ENCODE assay signal across 21 cellular contexts in genomic region chr15:82970696-82971095, GRCh38. TPM values are rescaled to one million over a fixed set of nuclear protein-coding genes. Genes with fewer than 3 reads are reported as not detected.
DNase-seq lines count a peak whose midpoint lies in the region; ATAC-seq and TF ChIP-seq lines count a peak whose summit lies in the region.
"Had no signal": no experiment of that assay in that cellular context is flagged by ENCODE, and none has a peak within 500 bp of the region (broad histone marks: within the 10 kb centered on the region; RNA-seq: fewer than 3 reads in every experiment).

No MANE protein-coding gene starts in this region.

- no peak for TF ChIP-seq CTCF in right lobe of liver (IDR thresholded peaks at IDR 0.05)

- no peaks in the 10 kb centered on the region for H3K9me3 Mint-ChIP-seq in activated CD4-positive, alpha-beta T cell treated with anti-CD3 and anti-CD28 coated beads for 36 hours (ENCODE audit: low read depth)
- H3K9me3 Mint-ChIP-seq: CD4-positive, CD25-positive, alpha-beta regulatory T cell had no signal

- no peak overlapping the region for H3K27ac Mint-ChIP-seq in activated CD4-positive, alpha-beta T cell treated with anti-CD3 and anti-CD28 coated beads for 36 hours
- H3K27ac Mint-ChIP-seq: CD4-positive, CD25-positive, alpha-beta regulatory T cell had no signal

- DNase-seq in Right ventricle myocardium superior (no peak), cardiac septum (ENCODE audit: low spot score) (no peak), amniotic epithelial cell (ENCODE audit: low read depth) (peak; percentile 15), right lobe of liver (peak in 2 of 3 donors; percentile 63 to 80), C1 segment of cervical spinal cord (lab: John Stamatoyannopoulos, UW) (no peak)
- no peak for DNase-seq in stimulated activated naive CD4-positive, alpha-beta T cell (lab: John Stamatoyannopoulos, UW)
- DNase-seq in activated CD4-positive, alpha-beta T cell treated with anti-CD3 and anti-CD28 coated beads for 36 hours: no peak
- DNase-seq: CD4-positive, CD25-positive, alpha-beta regulatory T cell; DMS153; Karpas-422; NCI-H1092 treated with DMSO at 0.1 percent for 48 hours; NCI-H1436; NCI-H187 treated with DMSO at 0.1 percent for 48 hours; NCI-H446; NCI-H524 treated with DMSO at 0.1 percent for 48 hours; NCI-H774; PC-3; SHP77 had no signal

- intact Hi-C loops in Right ventricle myocardium superior (cut with DNase I): no loop called here
- intact Hi-C loops in cardiac septum (cut with DNase I): no loop called here
- intact Hi-C loops in right lobe of liver (cut with DNase I): loop anchor here in 1 of 2 donors (10.0 kb wide), 1 partner anchor 126 kb away; no protein-coding TSS in a partner anchor
- intact Hi-C loops in activated CD4-positive, alpha-beta T cell treated with anti-CD3 and anti-CD28 coated beads for 36 hours (cut with DNase I, micrococcal nuclease): no loop called here

- peak overlapping the region in 1 of 3 donors; percentile 40 for H3K9ac ChIP-seq in skeletal muscle tissue (ENCODE audit: low read depth in 1 of 3, low read length in 3 of 3)

- CTCF ChIA-PET in activated CD4-positive, alpha-beta T cell treated with anti-CD3 and anti-CD28 coated beads for 36 hours (lab: Charles Lee): interaction anchor here (0.9 to 1.4 kb wide), 2 partner anchors 18 to 40 kb away, joined by 4 read pairs; no protein-coding TSS in a partner anchor

- H3K9me3 ChIP-seq in right lobe of liver (no peaks in the 10 kb centered on the region), skeletal muscle tissue (ENCODE audit: control insufficient read depth in 3 of 3, low read length in 3 of 3) (no peaks in the 10 kb centered on the region)

- H3K27me3 Mint-ChIP-seq in activated CD4-positive, alpha-beta T cell treated with anti-CD3 and anti-CD28 coated beads for 36 hours: no peaks in the 10 kb centered on the region
- H3K27me3 Mint-ChIP-seq: CD4-positive, CD25-positive, alpha-beta regulatory T cell had no signal

- no peaks in the 10 kb centered on the region for H3K36me3 Mint-ChIP-seq in activated CD4-positive, alpha-beta T cell treated with anti-CD3 and anti-CD28 coated beads for 36 hours (ENCODE audit: low read depth)
- H3K36me3 Mint-ChIP-seq: CD4-positive, CD25-positive, alpha-beta regulatory T cell had no signal

- H3K4me3 ChIP-seq in right lobe of liver (no peak overlapping the region), skeletal muscle tissue (ENCODE audit: low read length in 3 of 3) (peak overlapping the region in 1 of 3 donors; percentile 6)

- peak overlapping the region in 2 of 3 donors; percentile 57 to 74 for H3K27ac ChIP-seq in right lobe of liver
- H3K27ac ChIP-seq in skeletal muscle tissue (ENCODE audit: low read depth, low read length): peak overlapping the region; percentile 88
- H3K27ac ChIP-seq: HL-60 had no signal

- POLR2A ChIA-PET in activated CD4-positive, alpha-beta T cell treated with anti-CD3 and anti-CD28 coated beads for 36 hours (lab: Charles Lee): no interaction called here

- 0% methylated on average over 1 of the region's 1 CpG for WGBS in right lobe of liver (ENCODE audit: insufficient coverage, low coverage, low lambda C conversion rate, missing lambda C conversion rate)

- H3K27me3 ChIP-seq in right lobe of liver: no peaks in the 10 kb centered on the region
- no peaks in the 10 kb centered on the region for H3K27me3 ChIP-seq in skeletal muscle tissue (ENCODE audit: control insufficient read depth in 3 of 3, insufficient read depth in 3 of 3, low read length in 3 of 3)

- ATAC-seq in Right ventricle myocardium superior (ENCODE audit: poor library complexity) (peak; percentile 75), right lobe of liver (peak; percentile 91 to 94 (median 93))
- no peak for ATAC-seq in activated CD4-positive, alpha-beta T cell treated with anti-CD3 and anti-CD28 coated beads for 36 hours
- ATAC-seq: HCT116, PC-3 had no signal

- peaks cover 9% of the 10 kb centered on the region for H3K4me1 Mint-ChIP-seq in activated CD4-positive, alpha-beta T cell treated with anti-CD3 and anti-CD28 coated beads for 36 hours

- H3K4me1 ChIP-seq in right lobe of liver (peaks cover 0 to 32% (median 13%) of the 10 kb centered on the region in 4 donors), skeletal muscle tissue (ENCODE audit: control insufficient read depth in 3 of 3, insufficient read depth in 3 of 3, low read length in 3 of 3) (peaks cover 15 to 34% (median 17%) of the 10 kb centered on the region in 3 donors)

- TF ChIP-seq POLR2A in right lobe of liver (IDR thresholded peaks at IDR 0.05): no peak

- no peaks in the 10 kb centered on the region for H3K36me3 ChIP-seq in right lobe of liver
- H3K36me3 ChIP-seq in skeletal muscle tissue (ENCODE audit: control insufficient read depth in 3 of 3, insufficient read depth in 3 of 3, low read length in 3 of 3): no peaks in the 10 kb centered on the region

- no peak overlapping the region for H3K4me3 Mint-ChIP-seq in activated CD4-positive, alpha-beta T cell treated with anti-CD3 and anti-CD28 coated beads for 36 hours
- H3K4me3 Mint-ChIP-seq: CD4-positive, CD25-positive, alpha-beta regulatory T cell had no signal

RNA-seq across cellular contexts. Expression of gene RAMAC, which starts 15.3 kb away (rescaled TPM):
- total RNA-seq in Right ventricle myocardium superior (11.8 TPM), cardiac septum (12.5 TPM), right lobe of liver (10 to 100 TPM in 5 of 6 experiments, 1 to 10 TPM in 1; 8.1 to 13.5 (median 11.5) TPM), skeletal muscle tissue (26.1 TPM)
- 10 to 100 TPM; 17.3 to 19.5 TPM for total RNA-seq in activated CD4-positive, alpha-beta T cell treated with anti-CD3 and anti-CD28 coated beads for 36 hours

RNA-seq across cellular contexts. Expression of gene HOMER2, which starts 18.2 kb away (rescaled TPM):
- total RNA-seq in Right ventricle myocardium superior (55.1 TPM), cardiac septum (41.6 TPM), right lobe of liver (10 to 100 TPM; 16.8 to 66.2 (median 60.7) TPM), skeletal muscle tissue (11.0 TPM)
- 1 to 10 TPM; 3.5 to 4.6 TPM for total RNA-seq in activated CD4-positive, alpha-beta T cell treated with anti-CD3 and anti-CD28 coated beads for 36 hours

RNA-seq across cellular contexts. Expression of gene C15orf40, which starts 40.7 kb away (rescaled TPM):
- total RNA-seq in Right ventricle myocardium superior: 11.2 TPM
- 8.5 TPM for total RNA-seq in cardiac septum
- 10 to 100 TPM in 1 of 6 experiments, 1 to 10 TPM in 5; 7.1 to 10.7 (median 8.6) TPM for total RNA-seq in right lobe of liver
- total RNA-seq in skeletal muscle tissue: 18.3 TPM
- total RNA-seq in activated CD4-positive, alpha-beta T cell treated with anti-CD3 and anti-CD28 coated beads for 36 hours: 10 to 100 TPM; 20.2 to 23.1 TPM

Comparison
In these comparisons a context has a peak if more than half of its experiments do, and no peak if none do; other contexts are left out.
1. DNase-seq: peak in amniotic epithelial cell (single experiment) and right lobe of liver (2 of 3); none in Right ventricle myocardium superior (single experiment), cardiac septum (single experiment), C1 segment of cervical spinal cord (0 of 14), stimulated activated naive CD4-positive, alpha-beta T cell (0 of 6) and activated CD4-positive, alpha-beta T cell treated with anti-CD3 and anti-CD28 coated beads for 36 hours (single experiment).